In the genomic region with DNA sequence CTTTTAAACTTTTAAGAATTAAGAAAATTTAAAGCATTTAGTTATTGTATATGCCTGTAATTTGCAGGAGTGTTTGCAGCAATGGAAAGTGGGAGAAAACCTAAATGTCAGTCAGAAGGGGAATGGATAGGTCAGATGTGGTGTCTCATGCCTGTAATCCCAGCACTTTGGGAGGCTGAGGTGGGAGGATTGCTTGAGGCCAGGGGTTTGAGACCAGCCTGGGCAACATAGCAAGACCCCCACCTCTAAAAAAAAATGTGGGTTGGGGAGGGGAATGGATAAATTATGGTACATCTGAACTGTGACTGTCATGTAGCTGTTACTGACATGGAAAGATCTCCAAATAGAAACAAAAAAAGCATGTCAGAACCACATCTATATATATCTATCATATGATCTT, we compare ENCODE assay signal across 15 cellular contexts. TPM values are rescaled to one million over a fixed set of nuclear protein-coding genes. Genes with fewer than 3 reads are reported as not detected.
DNase-seq lines count a peak whose midpoint lies in the region; ATAC-seq and TF ChIP-seq lines count a peak whose summit lies in the region.
"Had no signal": no experiment of that assay in that cellular context is flagged by ENCODE, and none has a peak within 500 bp of the region (broad histone marks: within the 10 kb centered on the region; RNA-seq: fewer than 3 reads in every experiment).

No MANE protein-coding gene starts in this region.

- no peaks in the 10 kb centered on the region for H3K27me3 Mint-ChIP-seq in CD4-positive, alpha-beta T cell
- H3K27me3 Mint-ChIP-seq in activated naive CD8-positive, alpha-beta T cell treated with anti-CD3 and anti-CD28 coated beads, Interleukin-2, amount 50 U/mL, for 24 hours = no peaks in the 10 kb centered on the region
- no peaks in the 10 kb centered on the region for H3K27me3 Mint-ChIP-seq in neural crest cell (ENCODE audit: low read depth)

- H3K27me3 ChIP-seq in CD4-positive, alpha-beta T cell (ENCODE audit: control insufficient read depth, insufficient read depth, low read length) = no peaks in the 10 kb centered on the region
- H3K27me3 ChIP-seq: gastroesophageal sphincter, sigmoid colon had no signal

- POLR2A ChIA-PET in CD4-positive, alpha-beta T cell (lab: Charles Lee) = no interaction called here
- POLR2A ChIA-PET in HEK293 (lab: Yijun Ruan, JAX) = interaction anchor here (1.7 kb wide), 1 partner anchor 9 kb away, joined by 3 read pairs; no protein-coding TSS in a partner anchor

- H3K4me3 ChIP-seq in HEK293 (ENCODE audit: low read depth, low read length) = no peak overlapping the region
- H3K4me3 ChIP-seq: sigmoid colon had no signal

- peaks cover 36 to 45% of the 10 kb centered on the region in 2 experiments; a peak in 2 of 3 replicates for H3K36me3 ChIP-seq in HEK293 (ENCODE audit: control insufficient read depth in 2 of 2, insufficient read depth in 1 of 2, low read length in 2 of 2)

- no peak for ATAC-seq in CD4-positive, alpha-beta T cell (ENCODE audit: poor library complexity)
- ATAC-seq in activated naive CD8-positive, alpha-beta T cell treated with anti-CD3 and anti-CD28 coated beads, Interleukin-2, amount 50 U/mL, for 24 hours = no peak
- ATAC-seq: gastroesophageal sphincter had no signal

- H3K4me3 Mint-ChIP-seq in CD4-positive, alpha-beta T cell = peak overlapping the region; percentile 30
- H3K4me3 Mint-ChIP-seq in activated naive CD8-positive, alpha-beta T cell treated with anti-CD3 and anti-CD28 coated beads, Interleukin-2, amount 50 U/mL, for 24 hours = peak overlapping the region; percentile 26
- H3K4me3 Mint-ChIP-seq in neural crest cell = peak overlapping the region; percentile 67

- H3K36me3 Mint-ChIP-seq in CD4-positive, alpha-beta T cell (ENCODE audit: low read depth) = peaks cover 55% of the 10 kb centered on the region
- H3K36me3 Mint-ChIP-seq in activated naive CD8-positive, alpha-beta T cell treated with anti-CD3 and anti-CD28 coated beads, Interleukin-2, amount 50 U/mL, for 24 hours (ENCODE audit: low read depth) = peaks cover 31% of the 10 kb centered on the region
- peaks cover 7% of the 10 kb centered on the region for H3K36me3 Mint-ChIP-seq in neural crest cell (ENCODE audit: low read depth)

- H3K27ac ChIP-seq in CD4-positive, alpha-beta T cell (ENCODE audit: low read depth, low read length) = no peak overlapping the region
- H3K27ac ChIP-seq in HEK293 (ENCODE audit: extremely low read depth, low read depth, low read length) = no peak overlapping the region
- H3K27ac ChIP-seq: gastroesophageal sphincter, sigmoid colon had no signal

- H3K4me1 Mint-ChIP-seq in CD4-positive, alpha-beta T cell (ENCODE audit: low read depth) = peaks cover 40% of the 10 kb centered on the region
- peaks cover 31% of the 10 kb centered on the region for H3K4me1 Mint-ChIP-seq in activated naive CD8-positive, alpha-beta T cell treated with anti-CD3 and anti-CD28 coated beads, Interleukin-2, amount 50 U/mL, for 24 hours
- peaks cover 31% of the 10 kb centered on the region for H3K4me1 Mint-ChIP-seq in neural crest cell

- H3K4me1 ChIP-seq in HEK293 (ENCODE audit: control insufficient read depth, insufficient read depth, low read length) = no peaks in the 10 kb centered on the region

- no peaks in the 10 kb centered on the region for H3K9me3 Mint-ChIP-seq in CD4-positive, alpha-beta T cell
- no peaks in the 10 kb centered on the region for H3K9me3 Mint-ChIP-seq in activated naive CD8-positive, alpha-beta T cell treated with anti-CD3 and anti-CD28 coated beads, Interleukin-2, amount 50 U/mL, for 24 hours
- H3K9me3 Mint-ChIP-seq in neural crest cell = no peaks in the 10 kb centered on the region
- H3K9me3 Mint-ChIP-seq: activated naive CD4-positive, alpha-beta T cell treated with anti-CD3 and anti-CD28 coated beads for 36 hours had no signal

- no peaks in the 10 kb centered on the region for H3K9me3 ChIP-seq in CD4-positive, alpha-beta T cell (ENCODE audit: control insufficient read depth, low read length)
- no peaks in the 10 kb centered on the region for H3K9me3 ChIP-seq in HEK293 (ENCODE audit: control insufficient read depth, insufficient read depth, low read depth, low read length)
- H3K9me3 ChIP-seq: gastroesophageal sphincter, sigmoid colon had no signal

- CTCF ChIA-PET in CD4-positive, alpha-beta T cell (lab: Charles Lee) = interaction anchor here (1.2 kb wide), 1 partner anchor 34 kb away, joined by 4 read pairs; no protein-coding TSS in a partner anchor
- CTCF ChIA-PET in HEK293 (lab: Yijun Ruan, JAX) = no interaction called here

- no peak for DNase-seq in CD4-positive, alpha-beta T cell
- DNase-seq in activated naive CD8-positive, alpha-beta T cell treated with anti-CD3 and anti-CD28 coated beads, Interleukin-2, amount 50 U/mL, for 24 hours = no peak
- no peak for DNase-seq in neural crest cell (ENCODE audit: low read depth, low spot score)
- no peak for DNase-seq in 8988T
- DNase-seq in HuH-7.5 (ENCODE audit: low spot score) = no peak
- DNase-seq in stimulated activated CD4-positive, alpha-beta T cell treated with anti-CD3 and anti-CD28 coated beads, Interleukin-12 subunit alpha, Interleukin-12 subunit beta, amount 100 ng/mL, for 4 hours = no peak
- DNase-seq: activated naive CD4-positive, alpha-beta T cell treated with anti-CD3 and anti-CD28 coated beads for 36 hours; central memory CD4-positive, alpha-beta T cell; EL; Kasumi-1; NCI-H1694 treated with DMSO at 0.1 percent for 48 hours; NCI-H510A; sigmoid colon had no signal

- no peak for TF ChIP-seq CTCF in CD4-positive, alpha-beta T cell (IDR thresholded peaks at IDR 0.05)
- TF ChIP-seq CTCF in HEK293 (tag by site-specific recombination; IDR thresholded peaks at IDR 0.05) (no peak), neural crest cell (conservative IDR thresholded peaks at IDR 0.05) (no peak)

- intact Hi-C loops in CD4-positive, alpha-beta T cell (cut with DNase I, micrococcal nuclease) = loop anchor here in 1 of 2 experiments (5.0 to 10.0 kb wide), 2 partner anchors 208 to 1605 kb away; a partner anchor contains a TSS

- no peak overlapping the region for H3K27ac Mint-ChIP-seq in CD4-positive, alpha-beta T cell
- H3K27ac Mint-ChIP-seq in activated naive CD8-positive, alpha-beta T cell treated with anti-CD3 and anti-CD28 coated beads, Interleukin-2, amount 50 U/mL, for 24 hours = no peak overlapping the region
- no peak overlapping the region for H3K27ac Mint-ChIP-seq in neural crest cell (ENCODE audit: unreplicated experiment)
- H3K27ac Mint-ChIP-seq: activated naive CD4-positive, alpha-beta T cell treated with anti-CD3 and anti-CD28 coated beads for 36 hours had no signal

TF ChIP-seq in HEK293, 187 proteins besides CTCF, POLR2A, EP300 and RAD21:
- TF ChIP-seq ZNF146 (tag by site-specific recombination; IDR thresholded peaks at IDR 0.05) = no peak
- TF ChIP-seq KLF10 (tag by site-specific recombination; IDR thresholded peaks at IDR 0.05) = no peak
- TF ChIP-seq ZNF677 (tag by site-specific recombination; IDR thresholded peaks at IDR 0.05) = no peak
- no peak for TF ChIP-seq ZNF658 (tag by site-specific recombination; IDR thresholded peaks at IDR 0.05)
- TF ChIP-seq ZNF211 (tag by site-specific recombination; IDR thresholded peaks at IDR 0.05; ENCODE audit: low read depth) = no peak
- no peak for TF ChIP-seq ZNF621 (tag by site-specific recombination; IDR thresholded peaks at IDR 0.05)
- TF ChIP-seq, protein P1, sequence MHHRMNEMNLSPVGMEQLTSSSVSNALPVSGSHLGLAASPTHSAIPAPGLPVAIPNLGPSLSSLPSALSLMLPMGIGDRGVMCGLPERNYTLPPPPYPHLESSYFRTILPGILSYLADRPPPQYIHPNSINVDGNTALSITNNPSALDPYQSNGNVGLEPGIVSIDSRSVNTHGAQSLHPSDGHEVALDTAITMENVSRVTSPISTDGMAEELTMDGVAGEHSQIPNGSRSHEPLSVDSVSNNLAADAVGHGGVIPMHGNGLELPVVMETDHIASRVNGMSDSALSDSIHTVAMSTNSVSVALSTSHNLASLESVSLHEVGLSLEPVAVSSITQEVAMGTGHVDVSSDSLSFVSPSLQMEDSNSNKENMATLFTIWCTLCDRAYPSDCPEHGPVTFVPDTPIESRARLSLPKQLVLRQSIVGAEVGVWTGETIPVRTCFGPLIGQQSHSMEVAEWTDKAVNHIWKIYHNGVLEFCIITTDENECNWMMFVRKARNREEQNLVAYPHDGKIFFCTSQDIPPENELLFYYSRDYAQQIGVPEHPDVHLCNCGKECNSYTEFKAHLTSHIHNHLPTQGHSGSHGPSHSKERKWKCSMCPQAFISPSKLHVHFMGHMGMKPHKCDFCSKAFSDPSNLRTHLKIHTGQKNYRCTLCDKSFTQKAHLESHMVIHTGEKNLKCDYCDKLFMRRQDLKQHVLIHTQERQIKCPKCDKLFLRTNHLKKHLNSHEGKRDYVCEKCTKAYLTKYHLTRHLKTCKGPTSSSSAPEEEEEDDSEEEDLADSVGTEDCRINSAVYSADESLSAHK (tag by site-specific recombination; IDR thresholded peaks at IDR 0.05) = no peak
- no peak for TF ChIP-seq KLF9 (tag by site-specific recombination; IDR thresholded peaks at IDR 0.05; ENCODE audit: low read depth)
- TF ChIP-seq REPIN1 (tag by site-specific recombination; IDR thresholded peaks at IDR 0.05; ENCODE audit: low read depth) = no peak
- TF ChIP-seq PRDM1 (tag by site-specific recombination; IDR thresholded peaks at IDR 0.05) = 0 out of 2 replicates have a peak, but pooled peaks have one; percentile 29
- TF ChIP-seq ZNF121 (tag by site-specific recombination; IDR thresholded peaks at IDR 0.05) = peak; percentile 93
- TF ChIP-seq GFI1B (tag by site-specific recombination; IDR thresholded peaks at IDR 0.05) = no peak

RNA-seq across cellular contexts. Expression of a gene that starts 2.1 kb away (rescaled TPM):
- 10 to 100 TPM; 39.0 to 39.3 TPM for total RNA-seq in CD4-positive, alpha-beta T cell
- total RNA-seq in neural crest cell = 117 and 121 TPM in 2 replicates

RNA-seq across cellular contexts. Expression of a gene that starts 27.6 kb away (rescaled TPM):
- 100 to 1,000 TPM in 1 of 2 experiments, 10 to 100 TPM in 1; 89.8 to 101 TPM for total RNA-seq in CD4-positive, alpha-beta T cell
- total RNA-seq in neural crest cell = 176 and 185 TPM in 2 replicates
